In genomic region chr2:18422416-18423165, GRCh38 we compare ENCODE assay signal across 22 cellular contexts.
"Had no signal": no experiment of that assay in that cellular context is flagged by ENCODE, and none has a peak within 500 bp of the region (broad histone marks: within the 10 kb centered on the region; RNA-seq: fewer than 3 reads in every experiment).

No MANE protein-coding gene starts in this region.

- H3K9me3 ChIP-seq: adrenal gland, left ventricle myocardium inferior, pancreas, psoas muscle, tibial artery had no signal

- H3K27me3 ChIP-seq: adrenal gland, pancreas, tibial artery had no signal

- H3K9me3 Mint-ChIP-seq: activated CD4-positive, alpha-beta T cell treated with anti-CD3 and anti-CD28 coated beads, Interleukin-2, amount 10 ng/mL, durations not matched to agents 7 days and 5 days; endodermal cell; natural killer cell treated with Interleukin-12 subunit alpha and Interleukin-12 subunit beta and Interleukin-15 and Interleukin-18, amount 100 ng/mL, for 72 hours; stimulated activated naive CD8-positive, alpha-beta T cell treated with anti-CD3 and anti-CD28 coated beads, Interleukin-15, amount 100 ng/mL, for 72 hours had no signal

- DNase-seq: activated CD4-positive, alpha-beta T cell treated with anti-CD3 and anti-CD28 coated beads, Interleukin-2, amount 10 ng/mL, durations not matched to agents 7 days and 5 days; activated CD4-positive, CD25-positive, alpha-beta regulatory T cell treated with anti-CD3 and anti-CD28 coated beads, Interleukin-2, amount 50 U/mL, for 72 hours; activated CD8-positive, alpha-beta T cell treated with anti-CD3 and anti-CD28 coated beads, Interleukin-2, amount 10 ng/mL, durations not matched to agents 7 days and 5 days; adrenal gland; cortex of kidney; endodermal cell; foreskin melanocyte; immature natural killer cell; kidney glomerular epithelial cell; left ventricle myocardium inferior; pancreas; psoas muscle; right cardiac atrium; stimulated activated CD4-positive, alpha-beta T cell treated with anti-CD3 and anti-CD28 coated beads, Interleukin-12 subunit alpha, Interleukin-12 subunit beta, amount 100 ng/mL, for 4 hours; stimulated activated naive CD8-positive, alpha-beta T cell treated with anti-CD3 and anti-CD28 coated beads, Interleukin-15, amount 100 ng/mL, for 72 hours; T-helper 1 cell; tibial artery; WERI-Rb-1 had no signal

- H3K27ac ChIP-seq: adrenal gland, epithelial cell of prostate, left ventricle myocardium inferior, pancreas, psoas muscle, tibial artery, WERI-Rb-1 had no signal

- ATAC-seq: activated CD8-positive, alpha-beta T cell treated with anti-CD3 and anti-CD28 coated beads, Interleukin-2, amount 10 ng/mL, durations not matched to agents 7 days and 5 days; natural killer cell treated with Interleukin-12 subunit alpha and Interleukin-12 subunit beta and Interleukin-15 and Interleukin-18, amount 100 ng/mL, for 72 hours; pancreas; psoas muscle; right cardiac atrium; stimulated activated naive CD8-positive, alpha-beta T cell treated with anti-CD3 and anti-CD28 coated beads, Interleukin-15, amount 100 ng/mL, for 72 hours had no signal

- H3K27ac Mint-ChIP-seq: activated CD4-positive, alpha-beta T cell treated with anti-CD3 and anti-CD28 coated beads, Interleukin-2, amount 10 ng/mL, durations not matched to agents 7 days and 5 days; activated CD8-positive, alpha-beta T cell treated with anti-CD3 and anti-CD28 coated beads, Interleukin-2, amount 10 ng/mL, durations not matched to agents 7 days and 5 days; activated naive CD8-positive, alpha-beta T cell; endodermal cell; immature natural killer cell; natural killer cell treated with Interleukin-12 subunit alpha and Interleukin-12 subunit beta and Interleukin-15 and Interleukin-18, amount 100 ng/mL, for 72 hours; stimulated activated naive CD8-positive, alpha-beta T cell treated with anti-CD3 and anti-CD28 coated beads, Interleukin-15, amount 100 ng/mL, for 72 hours had no signal

- H3K36me3 Mint-ChIP-seq: activated naive CD8-positive, alpha-beta T cell; immature natural killer cell; natural killer cell treated with Interleukin-12 subunit alpha and Interleukin-12 subunit beta and Interleukin-15 and Interleukin-18, amount 100 ng/mL, for 72 hours had no signal

- H3K4me3 ChIP-seq: adrenal gland, left ventricle myocardium inferior, pancreas, psoas muscle, tibial artery had no signal

- H3K4me1 Mint-ChIP-seq: activated CD4-positive, alpha-beta T cell treated with anti-CD3 and anti-CD28 coated beads, Interleukin-2, amount 10 ng/mL, durations not matched to agents 7 days and 5 days; endodermal cell; immature natural killer cell; stimulated activated naive CD8-positive, alpha-beta T cell treated with anti-CD3 and anti-CD28 coated beads, Interleukin-15, amount 100 ng/mL, for 72 hours had no signal

- H3K4me1 ChIP-seq: adrenal gland, left ventricle myocardium inferior, pancreas, psoas muscle had no signal

- H3K4me3 Mint-ChIP-seq: activated CD4-positive, alpha-beta T cell treated with anti-CD3 and anti-CD28 coated beads, Interleukin-2, amount 10 ng/mL, durations not matched to agents 7 days and 5 days; activated CD8-positive, alpha-beta T cell treated with anti-CD3 and anti-CD28 coated beads, Interleukin-2, amount 10 ng/mL, durations not matched to agents 7 days and 5 days; activated naive CD8-positive, alpha-beta T cell; endodermal cell; immature natural killer cell; natural killer cell treated with Interleukin-12 subunit alpha and Interleukin-12 subunit beta and Interleukin-15 and Interleukin-18, amount 100 ng/mL, for 72 hours; stimulated activated naive CD8-positive, alpha-beta T cell treated with anti-CD3 and anti-CD28 coated beads, Interleukin-15, amount 100 ng/mL, for 72 hours had no signal

- FAIRE-seq: pancreas, TTC549 had no signal

- H3K36me3 ChIP-seq: adrenal gland, left ventricle myocardium inferior, pancreas, tibial artery, WERI-Rb-1 had no signal
